Comparison of ENCODE assay signal across 20 cellular contexts in the genomic region with DNA sequence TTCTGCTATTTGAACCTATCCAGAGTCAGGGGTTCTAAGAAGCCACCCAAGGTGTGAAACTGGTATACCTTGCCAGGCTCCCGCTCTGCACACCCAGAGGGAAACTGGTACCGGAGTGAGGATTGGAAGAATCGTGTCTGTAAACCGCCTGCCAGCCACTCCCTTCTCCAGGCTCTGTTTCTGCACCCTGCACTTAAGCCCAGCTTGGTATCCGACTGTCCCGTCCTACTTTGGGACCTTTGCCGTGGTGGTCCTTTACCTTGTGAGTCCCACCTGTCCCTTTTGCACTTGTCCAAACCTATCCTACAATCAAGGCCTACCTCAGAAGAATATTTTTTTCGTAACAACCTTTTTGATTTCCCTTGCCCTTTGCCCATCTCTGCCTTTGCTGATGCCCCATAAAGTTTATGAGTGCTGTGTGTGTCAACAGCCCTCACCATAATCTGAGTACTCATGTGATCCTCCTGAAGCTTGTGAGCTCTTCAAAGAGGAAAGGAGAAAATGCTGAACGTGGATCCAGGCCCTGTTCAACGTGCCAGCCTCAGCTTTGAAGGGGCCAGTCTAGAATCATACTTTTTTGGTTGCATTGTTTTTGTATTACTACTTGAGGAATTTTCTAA. TPM values are rescaled to one million over a fixed set of nuclear protein-coding genes. Genes with fewer than 3 reads are reported as not detected.
DNase-seq lines count a peak whose midpoint lies in the region; ATAC-seq and TF ChIP-seq lines count a peak whose summit lies in the region.
"Had no signal": no experiment of that assay in that cellular context is flagged by ENCODE, and none has a peak within 500 bp of the region (broad histone marks: within the 10 kb centered on the region; RNA-seq: fewer than 3 reads in every experiment).

No MANE protein-coding gene starts in this region.

- intact Hi-C loops in activated CD4-positive, alpha-beta T cell treated with anti-CD3 and anti-CD28 coated beads, Interleukin-2, amount 10 ng/mL, durations not matched to agents 24 days and 14 days (cut with micrococcal nuclease): no loop called here
- intact Hi-C loops in left colon (cut with DNase I, micrococcal nuclease): no loop called here

- H3K27ac Mint-ChIP-seq in activated CD4-positive, alpha-beta T cell treated with anti-CD3 and anti-CD28 coated beads, Interleukin-2, amount 10 ng/mL, durations not matched to agents 24 days and 14 days: peak overlapping the region; percentile 1
- H3K27ac Mint-ChIP-seq in stimulated activated memory B cell treated with anti-CD40 and anti-IgM and Interleukin-4, amounts not matched to agents 10 μg/mL and 1 μg/mL and 100 μg/mL, for 72 hours: peak overlapping the region; percentile 24
- H3K27ac Mint-ChIP-seq in osteocyte (ENCODE audit: unreplicated experiment): no peak overlapping the region
- H3K27ac Mint-ChIP-seq: progenitor cell of endocrine pancreas had no signal

- peaks cover 4% of the 10 kb centered on the region for H3K36me3 Mint-ChIP-seq in activated CD4-positive, alpha-beta T cell treated with anti-CD3 and anti-CD28 coated beads, Interleukin-2, amount 10 ng/mL, durations not matched to agents 24 days and 14 days (ENCODE audit: low read depth)
- H3K36me3 Mint-ChIP-seq in stimulated activated memory B cell treated with anti-CD40 and anti-IgM and Interleukin-4, amounts not matched to agents 10 μg/mL and 1 μg/mL and 100 μg/mL, for 72 hours: peaks cover 11% of the 10 kb centered on the region
- peaks cover 11% of the 10 kb centered on the region for H3K36me3 Mint-ChIP-seq in osteocyte (ENCODE audit: unreplicated experiment)

- no peaks in the 10 kb centered on the region for H3K9me3 Mint-ChIP-seq in activated CD4-positive, alpha-beta T cell treated with anti-CD3 and anti-CD28 coated beads, Interleukin-2, amount 10 ng/mL, durations not matched to agents 24 days and 14 days
- no peaks in the 10 kb centered on the region for H3K9me3 Mint-ChIP-seq in stimulated activated memory B cell treated with anti-CD40 and anti-IgM and Interleukin-4, amounts not matched to agents 10 μg/mL and 1 μg/mL and 100 μg/mL, for 72 hours
- no peaks in the 10 kb centered on the region for H3K9me3 Mint-ChIP-seq in osteocyte (ENCODE audit: unreplicated experiment)
- H3K9me3 Mint-ChIP-seq: IgD-negative memory B cell had no signal

- no peaks in the 10 kb centered on the region for H3K27me3 Mint-ChIP-seq in activated CD4-positive, alpha-beta T cell treated with anti-CD3 and anti-CD28 coated beads, Interleukin-2, amount 10 ng/mL, durations not matched to agents 24 days and 14 days
- H3K27me3 Mint-ChIP-seq in stimulated activated memory B cell treated with anti-CD40 and anti-IgM and Interleukin-4, amounts not matched to agents 10 μg/mL and 1 μg/mL and 100 μg/mL, for 72 hours: no peaks in the 10 kb centered on the region
- H3K27me3 Mint-ChIP-seq in osteocyte (ENCODE audit: unreplicated experiment): no peaks in the 10 kb centered on the region
- H3K27me3 Mint-ChIP-seq: IgD-negative memory B cell, progenitor cell of endocrine pancreas had no signal

- ATAC-seq in left colon: peak; percentile 91
- no peak for ATAC-seq in stimulated activated memory B cell treated with anti-CD40 and anti-IgM and Interleukin-4, amounts not matched to agents 10 μg/mL and 1 μg/mL and 100 μg/mL, for 72 hours
- ATAC-seq: lower lobe of right lung had no signal

- H3K4me3 Mint-ChIP-seq in activated CD4-positive, alpha-beta T cell treated with anti-CD3 and anti-CD28 coated beads, Interleukin-2, amount 10 ng/mL, durations not matched to agents 24 days and 14 days: no peak overlapping the region
- H3K4me3 Mint-ChIP-seq in stimulated activated memory B cell treated with anti-CD40 and anti-IgM and Interleukin-4, amounts not matched to agents 10 μg/mL and 1 μg/mL and 100 μg/mL, for 72 hours: no peak overlapping the region
- H3K4me3 Mint-ChIP-seq in osteocyte (ENCODE audit: unreplicated experiment): no peak overlapping the region
- H3K4me3 Mint-ChIP-seq: IgD-negative memory B cell had no signal

- no peak for TF ChIP-seq CTCF in osteocyte (IDR thresholded peaks at IDR 0.05)

- DNase-seq in activated CD4-positive, alpha-beta T cell treated with anti-CD3 and anti-CD28 coated beads, Interleukin-2, amount 10 ng/mL, durations not matched to agents 24 days and 14 days: no peak
- no peak for DNase-seq in activated CD4-positive, alpha-beta T cell treated with anti-CD3 and anti-CD28 coated beads, Interleukin-2, amount 50 U/mL, for 4 hours
- DNase-seq in NCI-H510A (lab: John Stamatoyannopoulos, UW) (peak; percentile 33), left colon (peak; percentile 51 to 70), NCI-H524 treated with DMSO at 0.1 percent for 48 hours (lab: John Stamatoyannopoulos, UW) (no peak), osteocyte (ENCODE audit: extremely low spot score, unreplicated experiment) (no peak)
- no peak for DNase-seq in effector CD4-positive, alpha-beta T cell
- DNase-seq: activated CD4-positive, alpha-beta T cell treated with anti-CD3 and anti-CD28 coated beads, Interleukin-2, amount 50 U/mL, for 1 hour; activated naive CD4-positive, alpha-beta T cell; aorta; DMS153; head of caudate nucleus; lower lobe of right lung; NCI-H1694 treated with DMSO at 0.1 percent for 48 hours; NCI-H446 treated with DMSO at 0.1 percent for 48 hours; SHP77; stimulated activated CD4-positive, alpha-beta T cell treated with anti-CD3 and anti-CD28 coated beads, Interleukin-4, amount 100 ng/mL, for 24 hours had no signal

- no peaks in the 10 kb centered on the region for H3K4me1 Mint-ChIP-seq in activated CD4-positive, alpha-beta T cell treated with anti-CD3 and anti-CD28 coated beads, Interleukin-2, amount 10 ng/mL, durations not matched to agents 24 days and 14 days
- H3K4me1 Mint-ChIP-seq in stimulated activated memory B cell treated with anti-CD40 and anti-IgM and Interleukin-4, amounts not matched to agents 10 μg/mL and 1 μg/mL and 100 μg/mL, for 72 hours: no peaks in the 10 kb centered on the region
- H3K4me1 Mint-ChIP-seq in osteocyte (ENCODE audit: unreplicated experiment): peaks cover 10% of the 10 kb centered on the region

RNA-seq across cellular contexts. Expression of gene GARRE1, which starts 44.6 kb away (rescaled TPM):
- 9.8 and 12.0 TPM in 2 replicates for total RNA-seq in activated CD4-positive, alpha-beta T cell treated with anti-CD3 and anti-CD28 coated beads, Interleukin-2, amount 10 ng/mL, durations not matched to agents 24 days and 14 days
- total RNA-seq in left colon (10 to 100 TPM; 19.6 to 22.0 TPM), osteocyte (29.5 and 33.5 TPM in 2 replicates)

Comparison
In these comparisons a context has a peak if more than half of its experiments do, and no peak if none do; other contexts are left out.
1. DNase-seq: peak in NCI-H510A (single experiment) and left colon (2 of 2); none in activated CD4-positive, alpha-beta T cell treated with anti-CD3 and anti-CD28 coated beads, Interleukin-2, amount 10 ng/mL, durations not matched to agents 24 days and 14 days (single experiment), activated CD4-positive, alpha-beta T cell treated with anti-CD3 and anti-CD28 coated beads, Interleukin-2, amount 50 U/mL, for 4 hours (0 of 2), NCI-H524 treated with DMSO at 0.1 percent for 48 hours (single experiment), osteocyte (single experiment) and effector CD4-positive, alpha-beta T cell (single experiment).